In genomic region chr14:24060443-24060842, GRCh38 we compare ENCODE assay signal across 24 cellular contexts. TPM values are rescaled to one million over a fixed set of nuclear protein-coding genes. Genes with fewer than 3 reads are reported as not detected.
"Had no signal": no experiment of that assay in that cellular context is flagged by ENCODE, and none has a peak within 500 bp of the region (broad histone marks: within the 10 kb centered on the region; RNA-seq: fewer than 3 reads in every experiment).

No MANE protein-coding gene starts in this region.

- H3K27me3 ChIP-seq: brain microvascular endothelial cell, cardiac muscle cell, MG63 had no signal

- ATAC-seq: activated CD8-positive, alpha-beta T cell treated with anti-CD3 and anti-CD28 coated beads for 36 hours; activated T-cell treated with anti-CD3 and anti-CD28 coated beads, Interleukin-2, amount 50 U/mL, for 72 hours had no signal

- H3K36me3 ChIP-seq: brain microvascular endothelial cell, cardiac muscle cell, MG63 had no signal

- H3K9me3 ChIP-seq: MG63 had no signal

- H3K27ac ChIP-seq: brain microvascular endothelial cell, cardiac muscle cell, VCaP had no signal

- DNase-seq: activated CD4-positive, alpha-beta T cell treated with anti-CD3 and anti-CD28 coated beads, Interleukin-2, amount 10 ng/mL, durations not matched to agents 7 days and 5 days; activated CD4-positive, CD25-positive, alpha-beta regulatory T cell; activated CD8-positive, alpha-beta memory T cell treated with anti-CD3 and anti-CD28 coated beads, Interleukin-2, amount 50 U/mL, for 4 hours; activated CD8-positive, alpha-beta T cell treated with anti-CD3 and anti-CD28 coated beads for 36 hours; activated gamma-delta T cell treated with Interleukin-2 at 50 U/mL for 16 hours; activated naive CD4-positive, alpha-beta T cell treated with anti-CD3 and anti-CD28 coated beads, Interleukin-2, amount 10 ng/mL, durations not matched to agents 7 days and 5 days; activated naive CD8-positive, alpha-beta T cell treated with anti-CD3 and anti-CD28 coated beads for 36 hours; activated T-cell treated with anti-CD3 and anti-CD28 coated beads, Interleukin-2, amount 50 U/mL, for 72 hours; brain microvascular endothelial cell; MG63; MV-4-11; NCI-H1092 treated with DMSO at 0.1 percent for 48 hours; NCI-H1417 treated with DMSO at 0.1 percent for 48 hours; NCI-H1694 treated with DMSO at 0.1 percent for 48 hours; NCI-H2029 treated with DMSO at 0.1 percent for 48 hours; NCI-H345; NCI-H510A; NCI-H526 treated with DMSO at 0.1 percent for 48 hours; NCI-H82; SIG-M5 had no signal

- H3K4me3 ChIP-seq: cardiac muscle cell, MG63 had no signal

RNA-seq across cellular contexts. Expression of gene CPNE6, which starts 10.9 kb away (rescaled TPM):
- total RNA-seq: activated CD4-positive, alpha-beta T cell treated with anti-CD3 and anti-CD28 coated beads, Interleukin-2, amount 10 ng/mL, durations not matched to agents 7 days and 5 days; activated CD8-positive, alpha-beta T cell treated with anti-CD3 and anti-CD28 coated beads for 36 hours; activated naive CD8-positive, alpha-beta T cell treated with anti-CD3 and anti-CD28 coated beads for 36 hours; activated T-helper 2 cell treated with anti-CD3 and anti-CD28 coated beads, Interferon-gamma antibody, Interleukin-2, Interleukin-4, amounts not matched to agents 10 μg/mL and 5 μg/mL and 100 μg/mL, durations not matched to agents 14 hours and 24 hours and 36 hours; T-helper 2 cell treated with Interferon-gamma antibody and Interleukin-4, amounts not matched to agents 100 ng/mL and 5 ng/mL, for 36 hours had no signal
